In the genomic region with DNA sequence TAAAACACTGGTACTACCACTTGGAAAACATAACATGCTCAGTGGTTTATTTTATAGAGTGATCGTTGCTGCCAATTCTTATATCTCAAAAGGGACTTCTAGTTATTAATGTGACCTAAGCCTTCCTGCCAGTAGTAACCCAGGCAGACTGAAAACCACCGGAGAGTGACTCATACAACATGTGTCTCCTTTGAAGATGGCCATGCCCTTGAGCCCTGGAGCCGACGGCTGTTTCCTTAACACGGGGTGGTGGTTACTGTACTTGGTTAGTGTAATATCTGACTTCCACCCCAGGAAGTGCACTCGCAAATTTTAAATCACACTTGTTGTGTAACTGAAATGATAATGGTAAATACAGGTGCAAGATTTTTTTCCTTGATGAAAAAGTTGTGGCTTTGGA, we compare ENCODE assay signal across 11 cellular contexts. TPM values are rescaled to one million over a fixed set of nuclear protein-coding genes. Genes with fewer than 3 reads are reported as not detected.
DNase-seq lines count a peak whose midpoint lies in the region; ATAC-seq and TF ChIP-seq lines count a peak whose summit lies in the region.
"Had no signal": no experiment of that assay in that cellular context is flagged by ENCODE, and none has a peak within 500 bp of the region (broad histone marks: within the 10 kb centered on the region; RNA-seq: fewer than 3 reads in every experiment).

No MANE protein-coding gene starts in this region.

- TF ChIP-seq CTCF in astrocyte of the spinal cord (IDR thresholded peaks at IDR 0.05; ENCODE audit: low read depth, low read length) (no peak), mucosa of descending colon (IDR thresholded peaks at IDR 0.05) (no peak)

- intact Hi-C loops in mucosa of descending colon (cut with DNase I, micrococcal nuclease), result no loop called here

- DNase-seq in ELR (ENCODE audit: low read depth) (peak; percentile 52), LoVo (ENCODE audit: low spot score) (peak; percentile 78), astrocyte of the spinal cord (ENCODE audit: low read depth, low spot score) (peak; percentile 3), mucosa of descending colon (no peak), activated gamma-delta T cell treated with Interleukin-2 at 50 U/mL for 16 hours (no peak), cerebellar cortex (ENCODE audit: low spot score) (no peak)
- DNase-seq: activated CD8-positive, alpha-beta memory T cell treated with anti-CD3 and anti-CD28 coated beads, Interleukin-2, amount 50 U/mL, for 4 hours; effector CD8-positive, alpha-beta T cell had no signal

- H3K4me1 ChIP-seq in mucosa of descending colon (ENCODE audit: low read depth), result no peaks in the 10 kb centered on the region
- H3K4me1 ChIP-seq: upper lobe of left lung had no signal

- ATAC-seq in mucosa of descending colon (peak; percentile 61), GM18861 (IDR thresholded peaks at IDR 0.05; ENCODE audit: unreplicated experiment) (no peak), GM18502 (IDR thresholded peaks at IDR 0.05; ENCODE audit: poor library complexity, unreplicated experiment) (no peak)

- no peaks in the 10 kb centered on the region for H3K36me3 ChIP-seq in mucosa of descending colon (ENCODE audit: low read depth)
- H3K36me3 ChIP-seq: upper lobe of left lung had no signal

- in situ Hi-C loops in astrocyte of the spinal cord (cut with HindIII; ENCODE audit: low sequenced_read_pairs), result no loop called here

- H3K4me3 ChIP-seq in astrocyte of the spinal cord (ENCODE audit: low read depth, low read length) (no peak overlapping the region), mucosa of descending colon (no peak overlapping the region)
- H3K4me3 ChIP-seq: upper lobe of left lung had no signal

- no peaks in the 10 kb centered on the region for H3K9me3 ChIP-seq in mucosa of descending colon
- H3K9me3 ChIP-seq: upper lobe of left lung had no signal

RNA-seq across cellular contexts. Expression of gene JAKMIP3, which starts 30.5 kb away (rescaled TPM):
- total RNA-seq in mucosa of descending colon, result 1 to 10 TPM in 1 of 3 donors, under 1 TPM in 2; 0.20 to 1.4 (median 0.24) TPM

Comparison
In these comparisons a context has a peak if more than half of its experiments do, and no peak if none do; other contexts are left out.
1. DNase-seq: peak in ELR (single experiment), LoVo (single experiment) and astrocyte of the spinal cord (single experiment); none in mucosa of descending colon (0 of 3), activated gamma-delta T cell treated with Interleukin-2 at 50 U/mL for 16 hours (single experiment) and cerebellar cortex (single experiment).